ENCODE assay signal across 1 cellular context in the genomic region with DNA sequence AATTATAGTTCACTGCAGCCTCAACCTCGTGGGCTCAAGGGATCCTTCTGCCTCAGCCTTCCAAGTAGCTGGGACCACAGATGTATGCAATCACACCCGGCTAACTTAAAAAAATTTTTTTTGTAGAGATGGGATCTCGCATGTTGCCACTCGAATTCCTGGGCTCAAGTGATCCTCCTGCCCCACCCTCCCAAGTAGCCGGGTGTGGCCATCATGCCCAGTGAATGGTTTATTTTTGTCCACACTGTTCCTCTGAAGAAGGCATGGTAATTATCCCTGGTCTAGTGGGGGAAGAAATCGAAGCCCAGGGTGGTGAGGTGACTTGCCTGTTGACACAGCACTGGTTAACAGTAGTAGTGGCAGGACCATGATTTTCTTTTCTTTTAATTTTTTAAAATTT.
TF ChIP-seq lines count a peak whose summit lies in the region.

No MANE protein-coding gene starts in this region.

TF ChIP-seq in GM12878, 131 proteins besides CTCF, POLR2A, EP300 and RAD21:
- TF ChIP-seq SIX5 (IDR thresholded peaks at IDR 0.05; ENCODE audit: low read depth, low read length, severe bottlenecking) (no peak), IRF4 (IDR thresholded peaks at IDR 0.05; ENCODE audit: low read depth, low read length) (no peak)
- TF ChIP-seq, protein P1, sequence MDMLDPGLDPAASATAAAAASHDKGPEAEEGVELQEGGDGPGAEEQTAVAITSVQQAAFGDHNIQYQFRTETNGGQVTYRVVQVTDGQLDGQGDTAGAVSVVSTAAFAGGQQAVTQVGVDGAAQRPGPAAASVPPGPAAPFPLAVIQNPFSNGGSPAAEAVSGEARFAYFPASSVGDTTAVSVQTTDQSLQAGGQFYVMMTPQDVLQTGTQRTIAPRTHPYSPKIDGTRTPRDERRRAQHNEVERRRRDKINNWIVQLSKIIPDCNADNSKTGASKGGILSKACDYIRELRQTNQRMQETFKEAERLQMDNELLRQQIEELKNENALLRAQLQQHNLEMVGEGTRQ (IDR thresholded peaks at IDR 0.05; ENCODE audit: borderline replicate concordance, low read depth, low read length) = no peak
TF ChIP-seq in GM12878: peak in this region for 0.
